In genomic region chr19:801861-802496, GRCh38 we compare ENCODE assay signal across 8 cellular contexts. TPM values are rescaled to one million over a fixed set of nuclear protein-coding genes. Genes with fewer than 3 reads are reported as not detected.
DNase-seq lines count a peak whose midpoint lies in the region; ATAC-seq and TF ChIP-seq lines count a peak whose summit lies in the region.

No MANE protein-coding gene starts in this region.

- no peak overlapping the region for H3K18ac ChIP-seq in IMR-90 (ENCODE audit: low read depth, low read length)

- H3K79me1 ChIP-seq in IMR-90 (ENCODE audit: low read depth in 1 of 2, low read length in 2 of 2), result peaks cover 0 to 27% of the 10 kb centered on the region in 2 experiments; a peak in 2 of 4 replicates

- TF ChIP-seq RAD21 in IMR-90 (IDR thresholded peaks at IDR 0.05; ENCODE audit: low read length), result no peak

- H3K4ac ChIP-seq in IMR-90 (ENCODE audit: low read depth, low read length), result no peak overlapping the region

- intact Hi-C loops in IMR-90 (cut with micrococcal nuclease), result no loop called here

- H3K4me3 ChIP-seq in IMR-90 (ENCODE audit: insufficient read depth, low read depth, low read length), result no peak overlapping the region
- H3K4me3 ChIP-seq in duodenal mucosa (ENCODE audit: low read depth in 1 of 2, low read length in 2 of 2), result peak overlapping the region; percentile 46 to 66
- H3K4me3 ChIP-seq in muscle layer of colon (ENCODE audit: low read depth in 1 of 2, low read length in 2 of 2), result peak overlapping the region in 1 of 2 donors; percentile 37

- H3K27ac ChIP-seq in IMR-90 (ENCODE audit: insufficient read depth, low read length), result no peak overlapping the region
- H3K27ac ChIP-seq in duodenal mucosa (ENCODE audit: low read depth, low read length), result no peak overlapping the region
- H3K27ac ChIP-seq in muscle layer of colon (ENCODE audit: low read depth, low read length), result peak overlapping the region; percentile 73

- H3K27me3 ChIP-seq in IMR-90 (ENCODE audit: control insufficient read depth, insufficient read depth, low read length) (no peaks in the 10 kb centered on the region), duodenal mucosa (ENCODE audit: control insufficient read depth in 1 of 2, insufficient read depth in 2 of 2, low read length in 2 of 2) (no peaks in the 10 kb centered on the region), muscle layer of colon (ENCODE audit: control insufficient read depth in 1 of 2, insufficient read depth in 2 of 2, low read length in 2 of 2) (no peaks in the 10 kb centered on the region)

- BruUV-seq in IMR-90 (replicated peaks; lab: Mats Ljungman, UMichigan), result no TSS peak

- peak overlapping the region; percentile 24; the same call in 1 of the 2 replicates for H2AK5ac ChIP-seq in IMR-90 (ENCODE audit: low read depth, low read length)

- H3K9ac ChIP-seq in IMR-90 (ENCODE audit: low read depth, low read length) (no peak overlapping the region), duodenal mucosa (ENCODE audit: low read depth in 1 of 2, low read length in 2 of 2) (peak overlapping the region in 1 of 2 donors; percentile 16), muscle layer of colon (ENCODE audit: low read length) (no peak overlapping the region)

- no peak overlapping the region for H3K56ac ChIP-seq in IMR-90 (ENCODE audit: extremely low read depth, insufficient read depth, low read length)

- H4K91ac ChIP-seq in IMR-90 (ENCODE audit: insufficient read depth, low read depth, low read length), result no peak overlapping the region

- H2AK9ac ChIP-seq in IMR-90 (replicated peaks; ENCODE audit: low read depth, low read length, poor library complexity), result peak overlapping the region; percentile 76

- ATAC-seq in IMR-90 (ENCODE audit: low read depth), result no peak
- no peak for ATAC-seq in HG02571 (IDR thresholded peaks at IDR 0.05; ENCODE audit: unreplicated experiment)
- ATAC-seq in GM18867 (IDR thresholded peaks at IDR 0.05; ENCODE audit: unreplicated experiment), result no peak
- ATAC-seq in omental fat pad (ENCODE audit: low FRiP score), result no peak

- H3K14ac ChIP-seq in IMR-90 (replicated peaks; ENCODE audit: low read depth, low read length), result no peak overlapping the region

- TF ChIP-seq CTCF in IMR-90 (conservative IDR thresholded peaks at IDR 0.05; ENCODE audit: low read depth, low read length) (no peak), omental fat pad (IDR thresholded peaks at IDR 0.05) (no peak)

- H3K4me2 ChIP-seq in IMR-90 (ENCODE audit: low read depth, low read length), result peak overlapping the region; percentile 9; the same call in 1 of the 2 replicates

- H3K23ac ChIP-seq in IMR-90 (ENCODE audit: low read depth, low read length), result no peak overlapping the region

- CTCF ChIA-PET in IMR-90 (lab: Yijun Ruan, JAX), result interaction anchor here (1.1 kb wide), 1 partner anchor 31 kb away, joined by 4 read pairs; no protein-coding TSS in a partner anchor

- H3K9me1 ChIP-seq in IMR-90 (ENCODE audit: insufficient read depth, low read length), result peaks cover 11% of the 10 kb centered on the region; the same call in 1 of the 2 replicates

- WGBS in IMR-90 (ENCODE audit: extremely low coverage in 2 of 2, insufficient read length in 1 of 2), 2 experiments, result 72% methylated on average over 5 of the region's 23 CpGs; no CpG with 5 or more reads in 1 of the 2 experiments

- H3K4me1 ChIP-seq in IMR-90 (ENCODE audit: control insufficient read depth, insufficient read depth, low read length) (peaks cover 30% of the 10 kb centered on the region), duodenal mucosa (ENCODE audit: control insufficient read depth in 1 of 2, insufficient read depth in 2 of 2, low read length in 2 of 2) (peaks cover 35 to 52% of the 10 kb centered on the region in 2 donors), muscle layer of colon (ENCODE audit: insufficient read depth, low read length) (peaks cover 52% of the 10 kb centered on the region)

- peaks cover 64% of the 10 kb centered on the region for H3K36me3 ChIP-seq in IMR-90 (ENCODE audit: control insufficient read depth, insufficient read depth, low read length)
- H3K36me3 ChIP-seq in duodenal mucosa (ENCODE audit: control insufficient read depth in 1 of 2, insufficient read depth in 2 of 2, low read length in 2 of 2), result peaks cover 24 to 51% of the 10 kb centered on the region in 2 donors
- H3K36me3 ChIP-seq in muscle layer of colon (ENCODE audit: insufficient read depth, low read length), result peaks cover 41% of the 10 kb centered on the region

- in situ Hi-C loops in IMR-90 (cut with MboI; ENCODE audit: low sequenced_read_pairs), result no loop called here

- no peak overlapping the region for H4K8ac ChIP-seq in IMR-90 (ENCODE audit: low read depth in 2 of 2, low read length in 2 of 2)

- no peak overlapping the region for H2BK15ac ChIP-seq in IMR-90 (ENCODE audit: low read depth, low read length)

- no peak overlapping the region for H2BK120ac ChIP-seq in IMR-90 (ENCODE audit: low read depth, low read length)

- peaks cover 91% of the 10 kb centered on the region for H4K20me1 ChIP-seq in IMR-90 (ENCODE audit: insufficient read depth, low read length)

- dilution Hi-C loops in IMR-90 (cut with HindIII; ENCODE audit: low sequenced_read_pairs, unreplicated experiment), result no loop called here

- H3K9me3 ChIP-seq in IMR-90 (ENCODE audit: control insufficient read depth, insufficient read depth, low read length) (no peaks in the 10 kb centered on the region), duodenal mucosa (ENCODE audit: control insufficient read depth in 1 of 2, low read length in 2 of 2) (no peaks in the 10 kb centered on the region), muscle layer of colon (ENCODE audit: low read length) (no peaks in the 10 kb centered on the region)

- no peak overlapping the region for H2BK5ac ChIP-seq in IMR-90 (ENCODE audit: low read depth, low read length, poor library complexity, severe bottlenecking)

- DNase-seq in 8988T (peak; percentile 47), IMR-90 (peak; percentile 44), SHP77 (lab: John Stamatoyannopoulos, UW) (no peak), omental fat pad (ENCODE audit: low spot score) (no peak)

- H4K5ac ChIP-seq in IMR-90 (ENCODE audit: low read depth, low read length), result no peak overlapping the region

- TF ChIP-seq POLR2A in IMR-90 (IDR thresholded peaks at IDR 0.05; ENCODE audit: low read depth, low read length), result no peak

- peak overlapping the region; percentile 19 for H2AFZ ChIP-seq in IMR-90 (replicated peaks; ENCODE audit: low read length, poor library complexity)

- POLR2A ChIA-PET in IMR-90 (lab: Charles Lee; ENCODE audit: unreplicated experiment), result no interaction called here

- no peak overlapping the region for H2BK20ac ChIP-seq in IMR-90 (ENCODE audit: low read depth, low read length)

TF ChIP-seq in IMR-90, 13 proteins besides CTCF, POLR2A, EP300 and RAD21 (continues in another document):
- TF ChIP-seq FOS (IDR thresholded peaks at IDR 0.05; ENCODE audit: low read depth, low read length) (no peak), USF2 (IDR thresholded peaks at IDR 0.05; ENCODE audit: low read depth, low read length) (no peak), MAFK (IDR thresholded peaks at IDR 0.05; ENCODE audit: low read depth, low read length) (no peak), CEBPB (IDR thresholded peaks at IDR 0.05; ENCODE audit: low read depth, low read length) (no peak), SMC3 (IDR thresholded peaks at IDR 0.05; ENCODE audit: low read depth, low read length) (no peak), RCOR1 (IDR thresholded peaks at IDR 0.05; ENCODE audit: insufficient replicate concordance, low read length) (no peak)
- TF ChIP-seq, protein P1, sequence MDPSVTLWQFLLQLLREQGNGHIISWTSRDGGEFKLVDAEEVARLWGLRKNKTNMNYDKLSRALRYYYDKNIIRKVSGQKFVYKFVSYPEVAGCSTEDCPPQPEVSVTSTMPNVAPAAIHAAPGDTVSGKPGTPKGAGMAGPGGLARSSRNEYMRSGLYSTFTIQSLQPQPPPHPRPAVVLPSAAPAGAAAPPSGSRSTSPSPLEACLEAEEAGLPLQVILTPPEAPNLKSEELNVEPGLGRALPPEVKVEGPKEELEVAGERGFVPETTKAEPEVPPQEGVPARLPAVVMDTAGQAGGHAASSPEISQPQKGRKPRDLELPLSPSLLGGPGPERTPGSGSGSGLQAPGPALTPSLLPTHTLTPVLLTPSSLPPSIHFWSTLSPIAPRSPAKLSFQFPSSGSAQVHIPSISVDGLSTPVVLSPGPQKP (IDR thresholded peaks at IDR 0.05; ENCODE audit: borderline replicate concordance, low read depth, low read length), result no peak

RNA-seq across cellular contexts. Expression of gene PTBP1, which starts 4.7 kb away (rescaled TPM):
- total RNA-seq in IMR-90 (2012; rRNA removed) (95.5 and 146 TPM in 2 replicates), omental fat pad (100 to 1,000 TPM; 106 to 195 (median 137) TPM)
- polyA plus RNA-seq in IMR-90 (2012; rRNA removed), result 269 and 483 TPM in 2 replicates
- polyA plus RNA-seq in IMR-90 (2012; cell fraction: cytosol; rRNA removed), result 96.3 and 257 TPM in 2 replicates
- 324 and 629 TPM in 2 replicates for polyA plus RNA-seq in IMR-90 (2012; cell fraction: nucleus; rRNA removed; ENCODE audit: low replicate concordance)

RNA-seq across cellular contexts. Expression of gene PLPPR3, which starts 19.8 kb away (rescaled TPM):
- total RNA-seq in IMR-90 (2012; rRNA removed) (0.36 and 0.56 TPM in 2 replicates), omental fat pad (not detected)
- 1.2 and 2.0 TPM in 2 replicates for polyA plus RNA-seq in IMR-90 (2012; rRNA removed)
- 1.0 and 4.3 TPM in 2 replicates for polyA plus RNA-seq in IMR-90 (2012; cell fraction: cytosol; rRNA removed)
- polyA plus RNA-seq in IMR-90 (2012; cell fraction: nucleus; rRNA removed; ENCODE audit: low replicate concordance), result 1.4 and 3.6 TPM in 2 replicates

RNA-seq across cellular contexts. Expression of gene AZU1, which starts 25.7 kb away (rescaled TPM):
- not detected in 2 replicates for total RNA-seq in IMR-90 (2012; rRNA removed)
- polyA plus RNA-seq in IMR-90 (2012; rRNA removed), result 0.12 TPM in 1 of 2 replicates, not detected in the other
- polyA plus RNA-seq in IMR-90 (2012; cell fraction: cytosol; rRNA removed), result 0.04 TPM in 1 of 2 replicates, not detected in the other
- 2.3 and 4.0 TPM in 2 replicates for polyA plus RNA-seq in IMR-90 (2012; cell fraction: nucleus; rRNA removed; ENCODE audit: low replicate concordance)
- 1 to 10 TPM in 1 of 4 donors, not detected in 3; 1.1 TPM for total RNA-seq in omental fat pad

RNA-seq across cellular contexts. Expression of gene PRTN3, which starts 38.8 kb away (rescaled TPM):
- total RNA-seq in IMR-90 (2012; rRNA removed) (not detected in 2 replicates), omental fat pad (not detected)
- polyA plus RNA-seq in IMR-90 (2012; rRNA removed), result not detected in 2 replicates
- polyA plus RNA-seq in IMR-90 (2012; cell fraction: cytosol; rRNA removed), result not detected in 2 replicates
- not detected in 2 replicates for polyA plus RNA-seq in IMR-90 (2012; cell fraction: nucleus; rRNA removed; ENCODE audit: low replicate concordance)

RNA-seq across cellular contexts. Expression of gene ELANE, which starts 50.1 kb away (rescaled TPM):
- total RNA-seq in IMR-90 (2012; rRNA removed) (not detected in 2 replicates), omental fat pad (1 to 10 TPM in 2 of 4 donors, under 1 TPM in 1, not detected in 1; 0.72 to 7.7 (median 1.0) TPM)
- 0.24 and 0.27 TPM in 2 replicates for polyA plus RNA-seq in IMR-90 (2012; rRNA removed)
- 0.10 and 0.21 TPM in 2 replicates for polyA plus RNA-seq in IMR-90 (2012; cell fraction: cytosol; rRNA removed)
- polyA plus RNA-seq in IMR-90 (2012; cell fraction: nucleus; rRNA removed; ENCODE audit: low replicate concordance), result 1.5 and 1.6 TPM in 2 replicates

Comparison
In these comparisons a context has a peak if more than half of its experiments do, and no peak if none do; other contexts are left out.
1. DNase-seq: peak in 8988T (single experiment) and IMR-90 (single experiment); none in SHP77 (0 of 2) and omental fat pad (single experiment).